In genomic region chr19:51570962-51571575, GRCh38 we compare ENCODE assay signal across 8 cellular contexts. TPM values are rescaled to one million over a fixed set of nuclear protein-coding genes. Genes with fewer than 3 reads are reported as not detected.
DNase-seq lines count a peak whose midpoint lies in the region; ATAC-seq and TF ChIP-seq lines count a peak whose summit lies in the region.

Gene ZNF175 (plus strand): TSS chr19:51571283. CDS start chr19:51573330, 2,047 bp downstream.

- peak within 1 kb of the TSS; percentile 73 for H3K4me3 ChIP-seq in ectodermal cell (ENCODE audit: insufficient read depth, low read depth, low read length)
- peak within 1 kb of the TSS; percentile 54 for H3K4me3 ChIP-seq in lower leg skin (ENCODE audit: low read depth, poor library complexity, severe bottlenecking)

- intact Hi-C loops in lower leg skin (cut with DNase I; ENCODE audit: low total_unique reads) = no loop called here

- ATAC-seq in GM19035 (IDR thresholded peaks at IDR 0.05; ENCODE audit: unreplicated experiment) (peak; percentile 85), HG03439 (IDR thresholded peaks at IDR 0.05; ENCODE audit: unreplicated experiment) (peak; percentile 78)

- peak within 1 kb of the TSS; percentile 93 for H3K4me3 Mint-ChIP-seq in activated CD4-positive, alpha-beta memory T cell treated with anti-CD3 and anti-CD28 coated beads, Interleukin-2, amount 10 ng/mL, durations not matched to agents 7 days and 5 days

- peaks cover 15% of the 10 kb centered on the region for H3K27me3 Mint-ChIP-seq in activated CD4-positive, alpha-beta memory T cell treated with anti-CD3 and anti-CD28 coated beads, Interleukin-2, amount 10 ng/mL, durations not matched to agents 7 days and 5 days

- TF ChIP-seq POLR2A in lower leg skin (IDR thresholded peaks at IDR 0.05) = no peak

- H3K4me1 ChIP-seq in ectodermal cell (ENCODE audit: control insufficient read depth, insufficient read depth, low read length) = peaks cover 6% of the 10 kb centered on the region

- H3K4me1 Mint-ChIP-seq in activated CD4-positive, alpha-beta memory T cell treated with anti-CD3 and anti-CD28 coated beads, Interleukin-2, amount 10 ng/mL, durations not matched to agents 7 days and 5 days = peaks cover 22% of the 10 kb centered on the region

- DNase-seq in AG09319 (ENCODE audit: extremely low read depth, low read depth) (peak; percentile 92), NCI-H748 treated with DMSO at 0.1 percent for 48 hours (lab: John Stamatoyannopoulos, UW) (peak; percentile 98), lower leg skin (ENCODE audit: low spot score in 2 of 2) (peak; percentile 95 to 98)
- peak; percentile 81 for DNase-seq in activated CD4-positive, alpha-beta memory T cell treated with anti-CD3 and anti-CD28 coated beads, Interleukin-2, amount 10 ng/mL, durations not matched to agents 7 days and 5 days
- peak; percentile 92 for DNase-seq in stimulated activated CD4-positive, alpha-beta T cell treated with anti-CD3 and anti-CD28 coated beads, Interleukin-4, amount 100 ng/mL, for 24 hours

- H3K9me3 ChIP-seq in ectodermal cell (ENCODE audit: control insufficient read depth, low read length) = no peaks in the 10 kb centered on the region

- WGBS in ectodermal cell, 2 experiments = 0 to 1% methylated on average over 30 of the region's 30 CpGs
- 0 to 1% methylated on average over 30 of the region's 30 CpGs for WGBS in lower leg skin, 2 donors

- POLR2A ChIA-PET in activated CD4-positive, alpha-beta memory T cell treated with anti-CD3 and anti-CD28 coated beads, Interleukin-2, amount 10 ng/mL, durations not matched to agents 7 days and 5 days (lab: Charles Lee) = interaction anchor here (0.7 kb wide), 1 partner anchor 125 kb away, joined by 3 read pairs; no protein-coding TSS in a partner anchor

- CTCF ChIA-PET in activated CD4-positive, alpha-beta memory T cell treated with anti-CD3 and anti-CD28 coated beads, Interleukin-2, amount 10 ng/mL, durations not matched to agents 7 days and 5 days (lab: Charles Lee) = no interaction called here

- H3K27me3 ChIP-seq in ectodermal cell (ENCODE audit: control insufficient read depth, insufficient read depth, low read length, poor library complexity, severe bottlenecking) = peaks cover 19% of the 10 kb centered on the region

- no peak within 1 kb of the TSS for H3K27ac ChIP-seq in ectodermal cell (ENCODE audit: insufficient read depth, low read depth, low read length, poor library complexity, severe bottlenecking)

- H3K36me3 Mint-ChIP-seq in activated CD4-positive, alpha-beta memory T cell treated with anti-CD3 and anti-CD28 coated beads, Interleukin-2, amount 10 ng/mL, durations not matched to agents 7 days and 5 days (ENCODE audit: low read depth) = peaks cover 36% of the 10 kb centered on the region

- no peak for TF ChIP-seq CTCF in AG09319 (IDR thresholded peaks at IDR 0.05; ENCODE audit: low read depth, low read length)
- TF ChIP-seq CTCF in lower leg skin (IDR thresholded peaks at IDR 0.05) = no peak

- no peaks in the 10 kb centered on the region for H3K9me3 Mint-ChIP-seq in activated CD4-positive, alpha-beta memory T cell treated with anti-CD3 and anti-CD28 coated beads, Interleukin-2, amount 10 ng/mL, durations not matched to agents 7 days and 5 days

- H3K36me3 ChIP-seq in ectodermal cell (ENCODE audit: control insufficient read depth, insufficient read depth, low read length) = peaks cover 11% of the 10 kb centered on the region

- peak within 1 kb of the TSS; percentile 33 for H3K27ac Mint-ChIP-seq in activated CD4-positive, alpha-beta memory T cell treated with anti-CD3 and anti-CD28 coated beads, Interleukin-2, amount 10 ng/mL, durations not matched to agents 7 days and 5 days

RNA-seq across cellular contexts. Expression of gene ZNF175, which starts in this region (rescaled TPM):
- total RNA-seq in activated CD4-positive, alpha-beta memory T cell treated with anti-CD3 and anti-CD28 coated beads, Interleukin-2, amount 10 ng/mL, durations not matched to agents 7 days and 5 days = 1 to 10 TPM; 5.5 to 7.1 TPM
- polyA plus RNA-seq in ectodermal cell (2013, experiment 1 of 4) = 13.3 TPM
- 12.3 TPM for polyA plus RNA-seq in ectodermal cell (2013, experiment 2 of 4)
- 6.8 TPM for polyA plus RNA-seq in ectodermal cell (2013, experiment 3 of 4)
- polyA plus RNA-seq in ectodermal cell (2013, experiment 4 of 4) = 10.4 TPM
- total RNA-seq in lower leg skin = 1 to 10 TPM; 2.0 to 5.3 (median 2.5) TPM
